9 cellular contexts compared by ENCODE assay signal in the genomic region with DNA sequence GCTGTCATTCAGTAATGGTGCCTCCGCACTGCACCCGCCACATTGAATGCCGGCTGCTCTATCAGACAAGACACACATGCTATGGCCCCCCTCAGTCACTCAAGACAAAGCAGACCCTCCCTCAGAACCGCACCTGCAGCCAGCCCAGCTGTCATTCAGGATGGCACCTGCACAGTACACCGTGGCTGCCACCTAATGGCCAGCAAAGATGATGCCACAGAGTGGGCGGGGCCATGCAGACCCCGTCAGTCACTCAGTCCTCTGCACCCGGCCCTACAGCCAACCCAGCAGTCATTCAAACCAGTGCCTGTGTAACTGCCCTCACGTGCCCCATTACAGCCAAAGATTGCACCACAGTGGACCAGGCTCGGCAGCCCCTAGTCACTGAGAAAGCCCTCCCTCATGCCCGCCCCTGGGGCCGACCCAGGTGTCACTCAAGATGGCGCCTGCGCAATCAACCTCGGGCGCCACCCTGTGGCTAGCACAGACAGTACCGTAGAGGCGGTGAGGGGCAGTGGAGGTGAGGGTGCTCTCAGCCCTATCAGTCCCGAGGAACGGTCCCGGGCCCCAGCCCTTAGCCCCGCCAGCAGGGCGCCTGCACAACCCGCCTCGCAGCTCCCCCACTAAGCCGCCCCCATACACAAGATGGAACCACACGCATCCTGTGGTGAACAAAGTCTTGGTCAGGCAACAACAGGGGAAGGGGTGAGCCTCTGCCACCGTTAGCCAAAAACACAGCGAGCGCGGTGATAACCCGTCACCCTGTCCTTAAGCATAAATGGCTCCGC. TPM values are rescaled to one million over a fixed set of nuclear protein-coding genes. Genes with fewer than 3 reads are reported as not detected.
DNase-seq lines count a peak whose midpoint lies in the region; ATAC-seq and TF ChIP-seq lines count a peak whose summit lies in the region.
"Had no signal": no experiment of that assay in that cellular context is flagged by ENCODE, and none has a peak within 500 bp of the region (broad histone marks: within the 10 kb centered on the region; RNA-seq: fewer than 3 reads in every experiment).

No MANE protein-coding gene starts in this region.

- H3K9me3 ChIP-seq in heart right ventricle = peaks cover 0 to 42% (median 0%) of the 10 kb centered on the region in 11 donors

- TF ChIP-seq CTCF in VCaP (conservative IDR thresholded peaks at IDR 0.05) = peak; percentile 76
- peak in 8 of 9 donors; percentile 27 to 66 (median 48) for TF ChIP-seq CTCF in heart right ventricle (IDR thresholded peaks at IDR 0.05)

- peak; percentile 88 for DNase-seq in Daoy (ENCODE audit: low read depth)
- peak; percentile 69 to 75 for DNase-seq in heart right ventricle
- DNase-seq in AG08395 (ENCODE audit: low spot score) = no peak
- DNase-seq in NCI-H1417 treated with DMSO at 0.1 percent for 48 hours (lab: John Stamatoyannopoulos, UW) = no peak
- DNase-seq in dedifferentiated amniotic fluid mesenchymal stem cell (ENCODE audit: extremely low spot score) = no peak

- H3K4me3 ChIP-seq in heart right ventricle = peak overlapping the region; percentile 19 to 70 (median 60)
- H3K4me3 ChIP-seq in rectal smooth muscle tissue (ENCODE audit: low read length) = peak overlapping the region; percentile 67
- H3K4me3 ChIP-seq: GM12878 had no signal

- 39 to 47% methylated on average over 33 of the region's 33 CpGs for WGBS in heart right ventricle, 2 donors

- H3K4me1 ChIP-seq in heart right ventricle = peaks cover 0 to 22% (median 4%) of the 10 kb centered on the region in 9 donors
- H3K4me1 ChIP-seq in rectal smooth muscle tissue (ENCODE audit: control insufficient read depth, insufficient read depth, low read length) = no peaks in the 10 kb centered on the region

- H3K36me3 ChIP-seq in heart right ventricle (no peaks in the 10 kb centered on the region), rectal smooth muscle tissue (ENCODE audit: control insufficient read depth, insufficient read depth, low read length) (peaks cover 3% of the 10 kb centered on the region)

- peaks cover 0 to 21% (median 0%) of the 10 kb centered on the region in 7 donors for H3K27me3 ChIP-seq in heart right ventricle
- no peaks in the 10 kb centered on the region for H3K27me3 ChIP-seq in rectal smooth muscle tissue (ENCODE audit: control insufficient read depth, insufficient read depth, low read length)

- intact Hi-C loops in heart right ventricle (cut with DNase I) = loop anchor here in 4 of 10 donors (2.0 to 10.0 kb wide), 3 partner anchors 83 to 91 kb away; no protein-coding TSS in a partner anchor

- H3K9ac ChIP-seq in rectal smooth muscle tissue (ENCODE audit: low read length) = peak overlapping the region; percentile 10

- peak overlapping the region; percentile 82 for H3K27ac ChIP-seq in VCaP
- H3K27ac ChIP-seq in heart right ventricle = peak overlapping the region; percentile 46 to 91 (median 82)
- H3K27ac ChIP-seq in rectal smooth muscle tissue (ENCODE audit: low read depth, low read length) = peak overlapping the region; percentile 88

- ATAC-seq in heart right ventricle (peak; percentile 32 to 69 (median 58)), GM21619 (IDR thresholded peaks at IDR 0.05; ENCODE audit: unreplicated experiment) (no peak)
- ATAC-seq: GM12878 had no signal

RNA-seq across cellular contexts. Expression of gene PEG3, which starts 2.4 kb away (rescaled TPM):
- total RNA-seq in Daoy (2014; rRNA removed; shearing (Covaris generic)) = 4.1 and 6.6 TPM in 2 replicates
- total RNA-seq in heart right ventricle = 10 to 100 TPM in 1 of 10 donors, 1 to 10 TPM in 9; 6.9 to 10.3 (median 7.7) TPM
- polyA plus RNA-seq in heart right ventricle = 1 to 10 TPM; 1.8 to 3.0 TPM

RNA-seq across cellular contexts. Expression of gene ZIM2, which starts 2.4 kb away (rescaled TPM):
- 2.5 and 4.8 TPM in 2 replicates for total RNA-seq in Daoy (2014; rRNA removed; shearing (Covaris generic))
- under 1 TPM in 3 of 10 donors, not detected in 7; 0.13 to 0.15 (median 0.14) TPM for total RNA-seq in heart right ventricle
- polyA plus RNA-seq in heart right ventricle = under 1 TPM in 1 of 2 donors, not detected in 1; 0.06 TPM
- total RNA-seq: GM12878 had no signal
- polyA plus RNA-seq: GM12878 had no signal

Comparison
In these comparisons a context has a peak if more than half of its experiments do, and no peak if none do; other contexts are left out.
1. DNase-seq: peak in Daoy (single experiment) and heart right ventricle (2 of 2); none in AG08395 (single experiment), NCI-H1417 treated with DMSO at 0.1 percent for 48 hours (single experiment) and dedifferentiated amniotic fluid mesenchymal stem cell (single experiment).
2. Peak in every context shown above with its lines, with median percentiles within 50 percentile points of each other: H3K27ac ChIP-seq.